Comparison of ENCODE assay signal across 1 cellular context in the genomic region with DNA sequence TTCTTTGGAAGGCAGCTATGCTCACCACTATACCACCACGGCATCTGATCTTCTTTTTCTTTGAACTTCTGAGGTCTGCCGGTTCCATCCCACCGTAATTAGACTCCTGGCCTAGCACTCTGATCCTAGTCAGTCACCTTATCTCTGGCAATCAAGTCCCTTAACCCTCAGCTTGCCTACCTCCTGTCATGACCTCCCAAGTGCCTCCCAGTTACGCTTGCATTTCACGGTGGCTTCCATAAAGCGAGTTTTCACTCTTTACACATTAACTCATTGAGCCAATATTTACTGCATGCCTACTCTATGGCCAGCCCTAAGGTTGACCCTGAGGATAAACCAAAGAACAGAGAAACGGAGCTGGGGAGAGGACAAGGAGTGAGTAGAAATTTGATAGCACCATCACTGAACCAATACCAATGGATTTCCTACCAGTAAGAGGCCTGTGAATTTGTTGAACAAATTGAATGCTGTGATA.
TF ChIP-seq lines count a peak whose summit lies in the region.

No MANE protein-coding gene starts in this region.

TF ChIP-seq in HepG2, 621 proteins besides CTCF, POLR2A, EP300 and RAD21 (continued from another document and continues in another):
- TF ChIP-seq, protein P1, sequence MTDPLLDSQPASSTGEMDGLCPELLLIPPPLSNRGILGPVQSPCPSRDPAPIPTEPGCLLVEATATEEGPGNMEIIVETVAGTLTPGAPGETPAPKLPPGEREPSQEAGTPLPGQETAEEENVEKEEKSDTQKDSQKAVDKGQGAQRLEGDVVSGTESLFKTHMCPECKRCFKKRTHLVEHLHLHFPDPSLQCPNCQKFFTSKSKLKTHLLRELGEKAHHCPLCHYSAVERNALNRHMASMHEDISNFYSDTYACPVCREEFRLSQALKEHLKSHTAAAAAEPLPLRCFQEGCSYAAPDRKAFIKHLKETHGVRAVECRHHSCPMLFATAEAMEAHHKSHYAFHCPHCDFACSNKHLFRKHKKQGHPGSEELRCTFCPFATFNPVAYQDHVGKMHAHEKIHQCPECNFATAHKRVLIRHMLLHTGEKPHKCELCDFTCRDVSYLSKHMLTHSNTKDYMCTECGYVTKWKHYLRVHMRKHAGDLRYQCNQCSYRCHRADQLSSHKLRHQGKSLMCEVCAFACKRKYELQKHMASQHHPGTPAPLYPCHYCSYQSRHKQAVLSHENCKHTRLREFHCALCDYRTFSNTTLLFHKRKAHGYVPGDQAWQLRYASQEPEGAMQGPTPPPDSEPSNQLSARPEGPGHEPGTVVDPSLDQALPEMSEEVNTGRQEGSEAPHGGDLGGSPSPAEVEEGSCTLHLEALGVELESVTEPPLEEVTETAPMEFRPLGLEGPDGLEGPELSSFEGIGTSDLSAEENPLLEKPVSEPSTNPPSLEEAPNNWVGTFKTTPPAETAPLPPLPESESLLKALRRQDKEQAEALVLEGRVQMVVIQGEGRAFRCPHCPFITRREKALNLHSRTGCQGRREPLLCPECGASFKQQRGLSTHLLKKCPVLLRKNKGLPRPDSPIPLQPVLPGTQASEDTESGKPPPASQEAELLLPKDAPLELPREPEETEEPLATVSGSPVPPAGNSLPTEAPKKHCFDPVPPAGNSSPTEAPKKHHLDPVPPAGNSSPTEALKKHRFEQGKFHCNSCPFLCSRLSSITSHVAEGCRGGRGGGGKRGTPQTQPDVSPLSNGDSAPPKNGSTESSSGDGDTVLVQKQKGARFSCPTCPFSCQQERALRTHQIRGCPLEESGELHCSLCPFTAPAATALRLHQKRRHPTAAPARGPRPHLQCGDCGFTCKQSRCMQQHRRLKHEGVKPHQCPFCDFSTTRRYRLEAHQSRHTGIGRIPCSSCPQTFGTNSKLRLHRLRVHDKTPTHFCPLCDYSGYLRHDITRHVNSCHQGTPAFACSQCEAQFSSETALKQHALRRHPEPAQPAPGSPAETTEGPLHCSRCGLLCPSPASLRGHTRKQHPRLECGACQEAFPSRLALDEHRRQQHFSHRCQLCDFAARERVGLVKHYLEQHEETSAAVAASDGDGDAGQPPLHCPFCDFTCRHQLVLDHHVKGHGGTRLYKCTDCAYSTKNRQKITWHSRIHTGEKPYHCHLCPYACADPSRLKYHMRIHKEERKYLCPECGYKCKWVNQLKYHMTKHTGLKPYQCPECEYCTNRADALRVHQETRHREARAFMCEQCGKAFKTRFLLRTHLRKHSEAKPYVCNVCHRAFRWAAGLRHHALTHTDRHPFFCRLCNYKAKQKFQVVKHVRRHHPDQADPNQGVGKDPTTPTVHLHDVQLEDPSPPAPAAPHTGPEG (CRISPR knock-in tag; IDR thresholded peaks at IDR 0.05) = no peak
- no peak for TF ChIP-seq ZNF530 (CRISPR knock-in tag; IDR thresholded peaks at IDR 0.05; ENCODE audit: low read depth)
- TF ChIP-seq ZNF138 (CRISPR knock-in tag; IDR thresholded peaks at IDR 0.05; ENCODE audit: low read depth) = no peak
- TF ChIP-seq ZNF326 (CRISPR knock-in tag; IDR thresholded peaks at IDR 0.05; ENCODE audit: borderline replicate concordance) = no peak
- 0 out of 2 replicates have a peak, but pooled peaks have one; percentile 15 for TF ChIP-seq SMC3 (IDR thresholded peaks at IDR 0.05; ENCODE audit: low read length)
- no peak for TF ChIP-seq GTF2F1 (IDR thresholded peaks at IDR 0.05; ENCODE audit: low read length)
- TF ChIP-seq, protein P2, sequence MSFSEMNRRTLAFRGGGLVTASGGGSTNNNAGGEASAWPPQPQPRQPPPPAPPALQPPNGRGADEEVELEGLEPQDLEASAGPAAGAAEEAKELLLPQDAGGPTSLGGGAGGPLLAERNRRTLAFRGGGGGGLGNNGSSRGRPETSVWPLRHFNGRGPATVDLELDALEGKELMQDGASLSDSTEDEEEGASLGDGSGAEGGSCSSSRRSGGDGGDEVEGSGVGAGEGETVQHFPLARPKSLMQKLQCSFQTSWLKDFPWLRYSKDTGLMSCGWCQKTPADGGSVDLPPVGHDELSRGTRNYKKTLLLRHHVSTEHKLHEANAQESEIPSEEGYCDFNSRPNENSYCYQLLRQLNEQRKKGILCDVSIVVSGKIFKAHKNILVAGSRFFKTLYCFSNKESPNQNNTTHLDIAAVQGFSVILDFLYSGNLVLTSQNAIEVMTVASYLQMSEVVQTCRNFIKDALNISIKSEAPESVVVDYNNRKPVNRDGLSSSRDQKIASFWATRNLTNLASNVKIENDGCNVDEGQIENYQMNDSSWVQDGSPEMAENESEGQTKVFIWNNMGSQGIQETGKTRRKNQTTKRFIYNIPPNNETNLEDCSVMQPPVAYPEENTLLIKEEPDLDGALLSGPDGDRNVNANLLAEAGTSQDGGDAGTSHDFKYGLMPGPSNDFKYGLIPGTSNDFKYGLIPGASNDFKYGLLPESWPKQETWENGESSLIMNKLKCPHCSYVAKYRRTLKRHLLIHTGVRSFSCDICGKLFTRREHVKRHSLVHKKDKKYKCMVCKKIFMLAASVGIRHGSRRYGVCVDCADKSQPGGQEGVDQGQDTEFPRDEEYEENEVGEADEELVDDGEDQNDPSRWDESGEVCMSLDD (CRISPR knock-in tag; IDR thresholded peaks at IDR 0.05; ENCODE audit: borderline replicate concordance) = no peak
- TF ChIP-seq, protein P3, sequence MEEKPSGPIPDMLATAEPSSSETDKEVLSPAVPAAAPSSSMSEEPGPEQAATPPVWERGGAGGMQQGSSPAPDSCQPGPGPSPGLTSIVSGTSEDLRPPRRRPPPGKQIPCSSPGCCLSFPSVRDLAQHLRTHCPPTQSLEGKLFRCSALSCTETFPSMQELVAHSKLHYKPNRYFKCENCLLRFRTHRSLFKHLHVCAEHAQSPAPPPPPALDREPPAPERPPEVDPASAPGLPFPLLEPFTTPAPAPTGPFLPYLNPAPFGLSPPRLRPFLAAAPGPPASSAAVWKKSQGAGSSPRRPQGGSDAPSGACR (CRISPR knock-in tag; IDR thresholded peaks at IDR 0.05) = peak; percentile 78
- no peak for TF ChIP-seq ZNF816 (CRISPR knock-in tag; IDR thresholded peaks at IDR 0.05; ENCODE audit: borderline replicate concordance)
- TF ChIP-seq TCF7L2 (IDR thresholded peaks at IDR 0.05; ENCODE audit: low read depth, low read length) = no peak
- TF ChIP-seq KAT7 (CRISPR knock-in tag; IDR thresholded peaks at IDR 0.05; ENCODE audit: borderline replicate concordance) = peak; percentile 77
- TF ChIP-seq ZNF788 (CRISPR knock-in tag; IDR thresholded peaks at IDR 0.05; ENCODE audit: borderline replicate concordance) = peak; percentile 77; the same call in 1 of the 2 replicates
- TF ChIP-seq, protein P4, sequence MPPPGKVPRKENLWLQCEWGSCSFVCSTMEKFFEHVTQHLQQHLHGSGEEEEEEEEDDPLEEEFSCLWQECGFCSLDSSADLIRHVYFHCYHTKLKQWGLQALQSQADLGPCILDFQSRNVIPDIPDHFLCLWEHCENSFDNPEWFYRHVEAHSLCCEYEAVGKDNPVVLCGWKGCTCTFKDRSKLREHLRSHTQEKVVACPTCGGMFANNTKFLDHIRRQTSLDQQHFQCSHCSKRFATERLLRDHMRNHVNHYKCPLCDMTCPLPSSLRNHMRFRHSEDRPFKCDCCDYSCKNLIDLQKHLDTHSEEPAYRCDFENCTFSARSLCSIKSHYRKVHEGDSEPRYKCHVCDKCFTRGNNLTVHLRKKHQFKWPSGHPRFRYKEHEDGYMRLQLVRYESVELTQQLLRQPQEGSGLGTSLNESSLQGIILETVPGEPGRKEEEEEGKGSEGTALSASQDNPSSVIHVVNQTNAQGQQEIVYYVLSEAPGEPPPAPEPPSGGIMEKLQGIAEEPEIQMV (CRISPR knock-in tag; IDR thresholded peaks at IDR 0.05; ENCODE audit: low read depth) = no peak; the same call in 1 of the 2 replicates
- TF ChIP-seq MAFK (conservative IDR thresholded peaks at IDR 0.05 in 1 of 2, IDR thresholded peaks at IDR 0.05 in 1 of 2; ENCODE audit: low read length in 2 of 2) = no peak
- TF ChIP-seq RFX5 (IDR thresholded peaks at IDR 0.05; ENCODE audit: low read depth, low read length) = no peak
- peak; percentile 61; the same call in 1 of the 2 replicates for TF ChIP-seq ZNF747 (CRISPR knock-in tag; IDR thresholded peaks at IDR 0.05; ENCODE audit: borderline replicate concordance)
- no peak for TF ChIP-seq ZNF780A (CRISPR knock-in tag; IDR thresholded peaks at IDR 0.05)
- TF ChIP-seq, protein P5, sequence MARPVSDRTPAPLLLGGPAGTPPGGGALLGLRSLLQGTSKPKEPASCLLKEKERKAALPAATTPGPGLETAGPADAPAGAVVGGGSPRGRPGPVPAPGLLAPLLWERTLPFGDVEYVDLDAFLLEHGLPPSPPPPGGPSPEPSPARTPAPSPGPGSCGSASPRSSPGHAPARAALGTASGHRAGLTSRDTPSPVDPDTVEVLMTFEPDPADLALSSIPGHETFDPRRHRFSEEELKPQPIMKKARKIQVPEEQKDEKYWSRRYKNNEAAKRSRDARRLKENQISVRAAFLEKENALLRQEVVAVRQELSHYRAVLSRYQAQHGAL (CRISPR knock-in tag; IDR thresholded peaks at IDR 0.05; ENCODE audit: not compliant biosample characterization) = no peak
- TF ChIP-seq ZBTB1 (CRISPR knock-in tag; IDR thresholded peaks at IDR 0.05; ENCODE audit: borderline replicate concordance) = no peak
- no peak for TF ChIP-seq RARG (CRISPR knock-in tag; IDR thresholded peaks at IDR 0.05; ENCODE audit: low read depth)
- peak; percentile 33; the same call in 1 of the 2 replicates for TF ChIP-seq ZFP36L1 (CRISPR knock-in tag; IDR thresholded peaks at IDR 0.05)
- no peak for TF ChIP-seq ZNF790 (CRISPR knock-in tag; IDR thresholded peaks at IDR 0.05; ENCODE audit: borderline replicate concordance)
- TF ChIP-seq ZNF10 (CRISPR knock-in tag; IDR thresholded peaks at IDR 0.05; ENCODE audit: borderline replicate concordance, low read depth) = no peak
- TF ChIP-seq, protein P6, sequence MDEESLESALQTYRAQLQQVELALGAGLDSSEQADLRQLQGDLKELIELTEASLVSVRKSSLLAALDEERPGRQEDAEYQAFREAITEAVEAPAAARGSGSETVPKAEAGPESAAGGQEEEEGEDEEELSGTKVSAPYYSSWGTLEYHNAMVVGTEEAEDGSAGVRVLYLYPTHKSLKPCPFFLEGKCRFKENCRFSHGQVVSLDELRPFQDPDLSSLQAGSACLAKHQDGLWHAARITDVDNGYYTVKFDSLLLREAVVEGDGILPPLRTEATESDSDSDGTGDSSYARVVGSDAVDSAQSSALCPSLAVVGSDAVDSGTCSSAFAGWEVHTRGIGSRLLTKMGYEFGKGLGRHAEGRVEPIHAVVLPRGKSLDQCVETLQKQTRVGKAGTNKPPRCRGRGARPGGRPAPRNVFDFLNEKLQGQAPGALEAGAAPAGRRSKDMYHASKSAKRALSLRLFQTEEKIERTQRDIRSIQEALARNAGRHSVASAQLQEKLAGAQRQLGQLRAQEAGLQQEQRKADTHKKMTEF (CRISPR knock-in tag; IDR thresholded peaks at IDR 0.05) = peak; percentile 85
- no peak for TF ChIP-seq ZNF616 (CRISPR knock-in tag; IDR thresholded peaks at IDR 0.05; ENCODE audit: low read depth)
- TF ChIP-seq, protein P7, sequence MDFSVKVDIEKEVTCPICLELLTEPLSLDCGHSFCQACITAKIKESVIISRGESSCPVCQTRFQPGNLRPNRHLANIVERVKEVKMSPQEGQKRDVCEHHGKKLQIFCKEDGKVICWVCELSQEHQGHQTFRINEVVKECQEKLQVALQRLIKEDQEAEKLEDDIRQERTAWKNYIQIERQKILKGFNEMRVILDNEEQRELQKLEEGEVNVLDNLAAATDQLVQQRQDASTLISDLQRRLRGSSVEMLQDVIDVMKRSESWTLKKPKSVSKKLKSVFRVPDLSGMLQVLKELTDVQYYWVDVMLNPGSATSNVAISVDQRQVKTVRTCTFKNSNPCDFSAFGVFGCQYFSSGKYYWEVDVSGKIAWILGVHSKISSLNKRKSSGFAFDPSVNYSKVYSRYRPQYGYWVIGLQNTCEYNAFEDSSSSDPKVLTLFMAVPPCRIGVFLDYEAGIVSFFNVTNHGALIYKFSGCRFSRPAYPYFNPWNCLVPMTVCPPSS (IDR thresholded peaks at IDR 0.05) = no peak
- TF ChIP-seq, protein P8, sequence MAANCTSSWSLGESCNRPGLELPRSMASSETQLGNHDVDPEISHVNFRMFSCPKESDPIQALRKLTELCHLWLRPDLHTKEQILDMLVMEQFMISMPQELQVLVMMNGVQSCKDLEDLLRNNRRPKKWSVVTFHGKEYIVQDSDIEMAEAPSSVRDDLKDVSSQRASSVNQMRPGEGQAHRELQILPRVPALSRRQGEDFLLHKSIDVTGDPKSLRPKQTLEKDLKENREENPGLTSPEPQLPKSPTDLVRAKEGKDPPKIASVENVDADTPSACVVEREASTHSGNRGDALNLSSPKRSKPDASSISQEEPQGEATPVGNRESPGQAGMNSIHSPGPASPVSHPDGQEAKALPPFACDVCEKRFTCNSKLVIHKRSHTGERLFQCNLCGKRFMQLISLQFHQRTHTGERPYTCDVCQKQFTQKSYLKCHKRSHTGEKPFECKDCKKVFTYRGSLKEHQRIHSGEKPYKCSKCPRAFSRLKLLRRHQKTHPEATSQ (CRISPR knock-in tag; IDR thresholded peaks at IDR 0.05; ENCODE audit: borderline replicate concordance) = peak; percentile 87; the same call in 1 of the 2 replicates
- no peak for TF ChIP-seq PCBP1 (IDR thresholded peaks at IDR 0.05; ENCODE audit: borderline replicate concordance, low read depth, low read length)
- TF ChIP-seq BORCS8-MEF2B (CRISPR knock-in tag; IDR thresholded peaks at IDR 0.05) = peak; percentile 66; the same call in 1 of the 2 replicates
- no peak for TF ChIP-seq CHCHD3 (CRISPR knock-in tag; IDR thresholded peaks at IDR 0.05)
- no peak for TF ChIP-seq ZBTB42 (CRISPR knock-in tag; IDR thresholded peaks at IDR 0.05)
- TF ChIP-seq, protein P9, sequence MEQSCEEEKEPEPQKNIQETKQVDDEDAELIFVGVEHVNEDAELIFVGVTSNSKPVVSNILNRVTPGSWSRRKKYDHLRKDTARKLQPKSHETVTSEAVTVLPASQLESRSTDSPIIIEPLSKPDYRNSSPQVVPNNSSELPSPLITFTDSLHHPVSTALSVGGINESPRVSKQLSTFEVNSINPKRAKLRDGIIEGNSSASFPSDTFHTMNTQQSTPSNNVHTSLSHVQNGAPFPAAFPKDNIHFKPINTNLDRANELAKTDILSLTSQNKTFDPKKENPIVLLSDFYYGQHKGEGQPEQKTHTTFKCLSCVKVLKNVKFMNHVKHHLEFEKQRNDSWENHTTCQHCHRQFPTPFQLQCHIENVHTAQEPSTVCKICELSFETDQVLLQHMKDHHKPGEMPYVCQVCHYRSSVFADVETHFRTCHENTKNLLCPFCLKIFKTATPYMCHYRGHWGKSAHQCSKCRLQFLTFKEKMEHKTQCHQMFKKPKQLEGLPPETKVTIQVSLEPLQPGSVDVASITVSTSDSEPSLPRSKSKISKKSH (CRISPR knock-in tag; IDR thresholded peaks at IDR 0.05; ENCODE audit: borderline replicate concordance) = no peak
- TF ChIP-seq TEAD3 (CRISPR knock-in tag; optimal IDR thresholded peaks at IDR 0.05; ENCODE audit: borderline replicate concordance) = peak; percentile 88
- TF ChIP-seq NCOR1 (IDR thresholded peaks at IDR 0.05; ENCODE audit: borderline replicate concordance, low read length) = peak; percentile 34; the same call in 1 of the 2 replicates
- TF ChIP-seq ZSCAN12 (CRISPR knock-in tag; IDR thresholded peaks at IDR 0.05) = no peak
- 0 out of 2 replicates have a peak, but pooled peaks have one; percentile 43 for TF ChIP-seq ZNF264 (CRISPR knock-in tag; IDR thresholded peaks at IDR 0.05)
- TF ChIP-seq, protein P10, sequence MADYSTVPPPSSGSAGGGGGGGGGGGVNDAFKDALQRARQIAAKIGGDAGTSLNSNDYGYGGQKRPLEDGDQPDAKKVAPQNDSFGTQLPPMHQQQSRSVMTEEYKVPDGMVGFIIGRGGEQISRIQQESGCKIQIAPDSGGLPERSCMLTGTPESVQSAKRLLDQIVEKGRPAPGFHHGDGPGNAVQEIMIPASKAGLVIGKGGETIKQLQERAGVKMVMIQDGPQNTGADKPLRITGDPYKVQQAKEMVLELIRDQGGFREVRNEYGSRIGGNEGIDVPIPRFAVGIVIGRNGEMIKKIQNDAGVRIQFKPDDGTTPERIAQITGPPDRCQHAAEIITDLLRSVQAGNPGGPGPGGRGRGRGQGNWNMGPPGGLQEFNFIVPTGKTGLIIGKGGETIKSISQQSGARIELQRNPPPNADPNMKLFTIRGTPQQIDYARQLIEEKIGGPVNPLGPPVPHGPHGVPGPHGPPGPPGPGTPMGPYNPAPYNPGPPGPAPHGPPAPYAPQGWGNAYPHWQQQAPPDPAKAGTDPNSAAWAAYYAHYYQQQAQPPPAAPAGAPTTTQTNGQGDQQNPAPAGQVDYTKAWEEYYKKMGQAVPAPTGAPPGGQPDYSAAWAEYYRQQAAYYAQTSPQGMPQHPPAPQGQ (CRISPR knock-in tag; IDR thresholded peaks at IDR 0.05; ENCODE audit: borderline replicate concordance) = no peak
